ENCODE assay signal across 19 cellular contexts in the genomic region with DNA sequence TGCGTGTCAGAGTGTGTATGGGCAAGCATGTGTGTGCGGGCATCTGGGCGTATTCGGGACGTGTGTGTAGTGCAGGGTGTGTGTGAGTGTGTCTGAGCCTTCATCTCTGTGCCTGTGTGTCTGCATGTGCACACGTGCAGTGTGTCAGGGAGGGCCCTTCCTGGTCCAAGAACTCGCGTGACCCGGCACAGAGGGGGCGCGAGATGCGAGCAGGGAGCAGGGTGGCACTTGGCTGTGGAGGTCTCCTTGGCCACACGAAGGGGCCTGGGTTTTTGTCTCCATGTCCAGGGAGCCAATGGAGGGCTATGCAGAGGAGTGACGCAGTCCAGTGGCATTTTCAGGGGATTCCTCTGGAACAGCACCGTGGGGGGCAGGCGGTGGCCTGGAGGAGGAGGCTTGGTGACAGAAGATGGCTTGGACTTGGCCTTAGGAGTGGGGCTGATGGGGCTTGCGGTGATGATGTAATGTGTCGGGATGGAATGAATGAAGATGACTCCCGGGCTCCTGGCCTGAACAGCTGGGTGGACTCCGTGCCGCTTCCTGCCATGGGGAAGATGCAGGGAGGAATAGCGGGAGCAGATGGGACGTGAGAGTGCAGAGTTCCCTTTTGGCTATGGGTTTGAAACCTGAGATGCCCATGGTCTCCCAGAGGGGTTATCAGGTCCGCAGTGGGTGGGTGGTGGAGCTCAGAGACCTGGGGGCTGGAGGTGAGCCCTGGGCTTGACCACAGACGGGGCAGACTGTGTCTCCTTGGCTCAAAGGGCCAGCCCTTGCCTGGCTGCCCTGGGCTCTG.
DNase-seq lines count a peak whose midpoint lies in the region; TF ChIP-seq lines count a peak whose summit lies in the region.
"Had no signal": no experiment of that assay in that cellular context is flagged by ENCODE, and none has a peak within 500 bp of the region (broad histone marks: within the 10 kb centered on the region; RNA-seq: fewer than 3 reads in every experiment).

No MANE protein-coding gene starts in this region.

- H3K79me2 ChIP-seq in H9 (ENCODE audit: insufficient read depth, low read length), result no peaks in the 10 kb centered on the region
- no peaks in the 10 kb centered on the region for H3K79me2 ChIP-seq in GM23248 (ENCODE audit: insufficient read depth)

- H3K4me3 ChIP-seq in neuronal stem cell (ENCODE audit: low read length in 2 of 2), result no peak overlapping the region
- H3K4me3 ChIP-seq in GM23248, result no peak overlapping the region
- H3K4me3 ChIP-seq: adrenal gland, colonic mucosa, prostate gland had no signal

- H3K4ac ChIP-seq in H9 (ENCODE audit: low read depth, low read length) (no peak overlapping the region), neuronal stem cell (ENCODE audit: low read length) (no peak overlapping the region)

- H2BK120ac ChIP-seq in H9 (ENCODE audit: low read depth, low read length, poor library complexity, severe bottlenecking), result no peak overlapping the region
- no peak overlapping the region for H2BK120ac ChIP-seq in neuronal stem cell (ENCODE audit: low read depth, low read length)

- H3K56ac ChIP-seq in H9 (ENCODE audit: insufficient read length, low read depth, low read length), result no peak overlapping the region

- no peaks in the 10 kb centered on the region for H3K23me2 ChIP-seq in H9 (ENCODE audit: insufficient read length, low read depth, low read length, poor library complexity, severe bottlenecking)

- peaks cover 19 to 31% of the 10 kb centered on the region in 2 experiments for H3K4me1 Mint-ChIP-seq in H9
- peaks cover 19% of the 10 kb centered on the region for H3K4me1 Mint-ChIP-seq in glutamatergic neuron (ENCODE audit: low read depth, unreplicated experiment)
- H3K4me1 Mint-ChIP-seq: memory B cell, natural killer cell had no signal

- H2AFZ ChIP-seq in H9 (ENCODE audit: low read length), result no peak overlapping the region
- no peak overlapping the region for H2AFZ ChIP-seq in neuronal stem cell (ENCODE audit: low read length)
- H2AFZ ChIP-seq in GM23248, result no peak overlapping the region

- H3K4me3 Mint-ChIP-seq in H9, result peak overlapping the region in 1 of 2 experiments; percentile 25; a peak in 2 of 5 replicates
- peak overlapping the region; percentile 87 for H3K4me3 Mint-ChIP-seq in glutamatergic neuron (ENCODE audit: unreplicated experiment)
- H3K4me3 Mint-ChIP-seq: CD14-positive monocyte, memory B cell, natural killer cell had no signal

- H3K4me2 ChIP-seq in H9 (ENCODE audit: insufficient read depth, insufficient read length, low read length) (no peak overlapping the region), neuronal stem cell (ENCODE audit: insufficient read depth, low read length, poor library complexity, severe bottlenecking) (no peak overlapping the region), GM23248 (ENCODE audit: unreplicated experiment) (no peak overlapping the region)
- H3K4me2 ChIP-seq: SK-N-SH had no signal

- in situ Hi-C loops in GM23248 (cut with MboI), result no loop called here

- no peaks in the 10 kb centered on the region; the same call in 1 of the 2 replicates for H3K27me3 Mint-ChIP-seq in H9 (ENCODE audit: low read depth)
- peaks cover 9% of the 10 kb centered on the region for H3K27me3 Mint-ChIP-seq in glutamatergic neuron (ENCODE audit: unreplicated experiment)

- H3K23ac ChIP-seq in H9 (ENCODE audit: insufficient read length, low read depth, low read length) (no peak overlapping the region), neuronal stem cell (ENCODE audit: low read depth, low read length, poor library complexity) (peak overlapping the region; percentile 52)

- H4K91ac ChIP-seq in H9 (ENCODE audit: insufficient read length, low read depth, low read length), result no peak overlapping the region
- no peak overlapping the region for H4K91ac ChIP-seq in neuronal stem cell (ENCODE audit: low read depth, low read length, poor library complexity)

- no peak overlapping the region for H2BK20ac ChIP-seq in H9 (ENCODE audit: low read depth, low read length, poor library complexity, severe bottlenecking)

- DNase-seq in H9, result no peak
- DNase-seq in NCI-H524 treated with DMSO at 0.1 percent for 48 hours (lab: John Stamatoyannopoulos, UW), result peak; percentile 86
- peak; percentile 67 for DNase-seq in glutamatergic neuron
- DNase-seq in neuronal stem cell (ENCODE audit: low spot score), result no peak
- no peak for DNase-seq in activated CD8-positive, alpha-beta memory T cell treated with anti-CD3 and anti-CD28 coated beads for 24 hours
- no peak for DNase-seq in activated naive CD4-positive, alpha-beta T cell treated with anti-CD3 and anti-CD28 coated beads, Interleukin-2, amount 50 U/mL, for 16 hours
- DNase-seq in GM23248, result no peak
- DNase-seq: activated CD4-positive, alpha-beta T cell treated with anti-CD3 and anti-CD28 coated beads, Interleukin-2, amount 50 U/mL, for 4 hours; adrenal gland; colonic mucosa; natural killer cell; NCI-H187; substantia nigra; T-helper 2 cell; WERI-Rb-1 had no signal

- H4K20me1 ChIP-seq in H9 (ENCODE audit: control insufficient read depth, insufficient read depth, insufficient read length) (no peaks in the 10 kb centered on the region), GM23248 (ENCODE audit: insufficient read depth) (no peaks in the 10 kb centered on the region)

- no peaks in the 10 kb centered on the region for H3K9me3 Mint-ChIP-seq in H9
- H3K9me3 Mint-ChIP-seq in glutamatergic neuron (ENCODE audit: unreplicated experiment), result peaks cover 9% of the 10 kb centered on the region
- H3K9me3 Mint-ChIP-seq: CD14-positive monocyte, natural killer cell had no signal

- no peaks in the 10 kb centered on the region for H3K9me2 ChIP-seq in GM23248 (ENCODE audit: insufficient read depth)
- H3K9me2 ChIP-seq: SK-N-SH had no signal

- no peak overlapping the region for H3K18ac ChIP-seq in H9 (ENCODE audit: insufficient read length, low read depth, low read length)
- peak overlapping the region; percentile 77 for H3K18ac ChIP-seq in neuronal stem cell (ENCODE audit: low read length)

- H2BK12ac ChIP-seq in H9 (ENCODE audit: insufficient read length, low read depth, low read length) (peak overlapping the region; percentile 3), neuronal stem cell (ENCODE audit: low read length) (peak overlapping the region; percentile 80)

- H3K27ac ChIP-seq in H9 (ENCODE audit: insufficient read length, low read depth, low read length) (no peak overlapping the region), neuronal stem cell (replicated peaks; ENCODE audit: low read length) (no peak overlapping the region), GM23248 (no peak overlapping the region)
- H3K27ac ChIP-seq: adrenal gland, colonic mucosa, prostate gland, WERI-Rb-1 had no signal

- no CpG with 5 or more reads among the region's 25 CpGs for WGBS in H9 (ENCODE audit: extremely low coverage, insufficient read length, low lambda C conversion rate)
- WGBS in neuronal stem cell (ENCODE audit: extremely low coverage in 2 of 2, insufficient read length in 2 of 2, insufficient replicate concordance in 1 of 2), 2 donors, result no CpG with 5 or more reads among the region's 25 CpGs
- 35 to 44% methylated on average over 23 to 25 of the region's 25 CpGs for WGBS in GM23248 (ENCODE audit: low coverage in 1 of 2, low lambda C conversion rate in 2 of 2, missing lambda C conversion rate in 2 of 2), 2 experiments

- no peaks in the 10 kb centered on the region for H3F3A ChIP-seq in GM23248 (ENCODE audit: insufficient read depth)

- H3K27ac Mint-ChIP-seq in H9 (peak overlapping the region in 2 of 3 experiments; percentile 5 to 88; a peak in 5 of 7 replicates), glutamatergic neuron (ENCODE audit: unreplicated experiment) (peak overlapping the region; percentile 97)
- H3K27ac Mint-ChIP-seq: memory B cell, natural killer cell had no signal

- H3K79me1 ChIP-seq in H9 (ENCODE audit: insufficient read depth, low read depth, low read length, poor library complexity, severe bottlenecking) (no peaks in the 10 kb centered on the region), neuronal stem cell (ENCODE audit: low read depth, low read length) (no peaks in the 10 kb centered on the region)

- no peak overlapping the region for H2BK15ac ChIP-seq in H9 (ENCODE audit: low read depth, low read length)
- H2BK15ac ChIP-seq in neuronal stem cell (ENCODE audit: low read length), result no peak overlapping the region

- no peaks in the 10 kb centered on the region; the same call in 1 of the 2 replicates for H3K4me1 ChIP-seq in H9 (ENCODE audit: insufficient read depth, low read length)
- peaks cover 3 to 7% of the 10 kb centered on the region in 2 donors for H3K4me1 ChIP-seq in neuronal stem cell (ENCODE audit: control insufficient read depth in 2 of 2, insufficient read depth in 1 of 2, low read depth in 1 of 2, low read length in 2 of 2)
- no peaks in the 10 kb centered on the region for H3K4me1 ChIP-seq in GM23248 (ENCODE audit: insufficient read depth)
- H3K4me1 ChIP-seq: adrenal gland, colonic mucosa, prostate gland had no signal

- H2BK5ac ChIP-seq in H9 (ENCODE audit: insufficient read length, low read length), result no peak overlapping the region
- no peak overlapping the region for H2BK5ac ChIP-seq in neuronal stem cell (ENCODE audit: low read length)

- H4K8ac ChIP-seq in H9 (replicated peaks; ENCODE audit: insufficient read length, low read depth, low read length) (no peak overlapping the region), neuronal stem cell (ENCODE audit: low read depth, low read length) (peak overlapping the region; percentile 66)

- H3K14ac ChIP-seq in H9 (ENCODE audit: insufficient read depth, low read length) (peak overlapping the region; percentile 18; the same call in 1 of the 2 replicates), neuronal stem cell (ENCODE audit: low read length) (peak overlapping the region; percentile 66)

- H3K36me3 ChIP-seq in neuronal stem cell (replicated peaks in 1 of 2; ENCODE audit: control insufficient read depth in 2 of 2, insufficient read depth in 2 of 2, low read length in 2 of 2), result no peaks in the 10 kb centered on the region
- no peaks in the 10 kb centered on the region for H3K36me3 ChIP-seq in GM23248 (ENCODE audit: low read depth)
- H3K36me3 ChIP-seq: adrenal gland, colonic mucosa, prostate gland, WERI-Rb-1 had no signal

- H3K36me3 Mint-ChIP-seq in H9 (ENCODE audit: insufficient read depth in 1 of 3, low read depth in 3 of 3), result no peaks in the 10 kb centered on the region
- H3K36me3 Mint-ChIP-seq in glutamatergic neuron (ENCODE audit: unreplicated experiment), result peaks cover 9% of the 10 kb centered on the region
- H3K36me3 Mint-ChIP-seq: CD14-positive monocyte, memory B cell, natural killer cell had no signal

- H3K9ac ChIP-seq in H9 (ENCODE audit: extremely low read depth, insufficient read length, low read length), result no peak overlapping the region
- peak overlapping the region; percentile 47 for H3K9ac ChIP-seq in neuronal stem cell (ENCODE audit: low read depth, low read length, poor library complexity)
- H3K9ac ChIP-seq in GM23248, result no peak overlapping the region
- H3K9ac ChIP-seq: SK-N-SH had no signal

- H3K27me3 ChIP-seq in H9 (ENCODE audit: insufficient read depth, low read length), result no peaks in the 10 kb centered on the region
- no peaks in the 10 kb centered on the region for H3K27me3 ChIP-seq in neuronal stem cell (ENCODE audit: control insufficient read depth in 3 of 3, insufficient read depth in 3 of 3, low read depth in 1 of 3, low read length in 3 of 3)
- H3K27me3 ChIP-seq in GM23248 (replicated peaks; ENCODE audit: insufficient read depth), result peaks cover 28% of the 10 kb centered on the region
- H3K27me3 ChIP-seq: colonic mucosa had no signal

- H3K9me3 ChIP-seq in H9 (ENCODE audit: control insufficient read depth, low read depth, low read length) (no peaks in the 10 kb centered on the region), neuronal stem cell (replicated peaks in 1 of 2; ENCODE audit: control insufficient read depth in 2 of 2, insufficient read depth in 1 of 2, low read depth in 1 of 2, low read length in 2 of 2) (no peaks in the 10 kb centered on the region), GM23248 (ENCODE audit: low read depth) (no peaks in the 10 kb centered on the region)
- H3K9me3 ChIP-seq: adrenal gland, colonic mucosa, prostate gland, SK-N-SH had no signal

- H2AK5ac ChIP-seq in H9 (ENCODE audit: insufficient read length, low read length) (no peak overlapping the region), neuronal stem cell (ENCODE audit: low read depth, low read length) (peak overlapping the region; percentile 67)

- no peak overlapping the region for H4K5ac ChIP-seq in H9 (ENCODE audit: insufficient read length, low read depth, low read length)

- no peak for TF ChIP-seq CTCF in H9 (conservative IDR thresholded peaks at IDR 0.05)
- no peak for TF ChIP-seq CTCF in glutamatergic neuron (IDR thresholded peaks at IDR 0.05; ENCODE audit: partially characterized antibody, unreplicated experiment)

- H3T11ph ChIP-seq in H9 (ENCODE audit: low read length), result no peak overlapping the region

Comparison
In these comparisons a context has a peak if more than half of its experiments do, and no peak if none do; other contexts are left out.
1. DNase-seq: peak in NCI-H524 treated with DMSO at 0.1 percent for 48 hours (single experiment) and glutamatergic neuron (single experiment); none in H9 (single experiment), neuronal stem cell (single experiment), activated CD8-positive, alpha-beta memory T cell treated with anti-CD3 and anti-CD28 coated beads for 24 hours (single experiment), activated naive CD4-positive, alpha-beta T cell treated with anti-CD3 and anti-CD28 coated beads, Interleukin-2, amount 50 U/mL, for 16 hours (single experiment) and GM23248 (single experiment).